Comparison of ENCODE assay signal across 8 cellular contexts in genomic region chr2:112433480-112433879, GRCh38. TPM values are rescaled to one million over a fixed set of nuclear protein-coding genes. Genes with fewer than 3 reads are reported as not detected.
DNase-seq lines count a peak whose midpoint lies in the region; ATAC-seq and TF ChIP-seq lines count a peak whose summit lies in the region.
"Not testable (repeated sequence)": the region's sequence is repeated elsewhere in the genome, so short reads cannot be mapped to it uniquely, and the experiment has no call there.

Gene RGPD8 (minus strand): TSS chr2:112433645. CDS start chr2:112433453, 192 bp downstream.

- DNase-seq in ELF-1 (ENCODE audit: low read depth, low spot score) (peak; percentile 81), HS-27A (ENCODE audit: low read depth) (peak; percentile 75), brain pericyte (ENCODE audit: low read depth, low spot score) (peak; percentile 45), right cardiac atrium (peak; percentile 92 to 95 (median 94)), pons (ENCODE audit: low spot score) (peak; percentile 84), stomach (peak; percentile 92)
- DNase-seq in activated CD4-positive, alpha-beta T cell treated with anti-CD3 and anti-CD28 coated beads for 1 hour: peak; percentile 80

- H3K4me1 ChIP-seq in right cardiac atrium (ENCODE audit: control insufficient read depth, insufficient read depth, low read length): not testable (repeated sequence)
- peaks cover 0 to 16% (median 11%) of the 10 kb centered on the region in 4 donors for H3K4me1 ChIP-seq in stomach

- intact Hi-C loops in right cardiac atrium (cut with DNase I): loop anchor here in 1 of 4 donors (10.0 kb wide), 1 partner anchor 299 kb away; the partner anchor contains the start of gene FBLN7
- intact Hi-C loops in stomach (cut with DNase I; ENCODE audit: low total_unique reads): not testable (repeated sequence)

- H3K36me3 ChIP-seq in stomach: not testable (repeated sequence)

- not testable (repeated sequence) for TF ChIP-seq EP300 in stomach (IDR thresholded peaks at IDR 0.05)

- not testable (repeated sequence) for TF ChIP-seq POLR2A in stomach (IDR thresholded peaks at IDR 0.05)

- peak within 1 kb of the TSS; percentile 64 for H3K27ac ChIP-seq in right cardiac atrium (ENCODE audit: low read length)
- peak within 1 kb of the TSS in 4 of 5 donors; percentile 82 to 91 (median 86) for H3K27ac ChIP-seq in stomach

- TF ChIP-seq CTCF in stomach (IDR thresholded peaks at IDR 0.05): peak in 5 of 7 experiments; percentile 23 to 75 (median 39)

- WGBS in right cardiac atrium: 0% methylated on average over 12 of the region's 26 CpGs
- WGBS in stomach, 5 donors: 0 to 2% (median 1%) methylated on average over 9 to 15 of the region's 26 CpGs

- peak within 1 kb of the TSS; percentile 59 for H3K4me3 ChIP-seq in right cardiac atrium (ENCODE audit: low read length)
- H3K4me3 ChIP-seq in stomach: peak within 1 kb of the TSS; percentile 53 to 65 (median 60)

- H3K27me3 ChIP-seq in right cardiac atrium (ENCODE audit: control insufficient read depth, insufficient read depth): not testable (repeated sequence)
- H3K27me3 ChIP-seq in stomach: peaks cover 0 to 22% (median 0%) of the 10 kb centered on the region in 3 donors

- H3K9me3 ChIP-seq in right cardiac atrium (ENCODE audit: control insufficient read depth, low read length); stomach: not testable (repeated sequence)

- ATAC-seq in GM21717 (IDR thresholded peaks at IDR 0.05; ENCODE audit: unreplicated experiment) (peak; percentile 96), right cardiac atrium (peak; percentile 98 to 99)

RNA-seq across cellular contexts. Expression of gene RGPD8, which starts in this region (rescaled TPM):
- total RNA-seq in right cardiac atrium (10 to 100 TPM in 2 of 4 donors, 1 to 10 TPM in 2; 9.7 to 19.0 (median 11.7) TPM), stomach (10 to 100 TPM in 4 of 5 donors, 1 to 10 TPM in 1; 6.4 to 54.3 (median 22.7) TPM)
- polyA plus RNA-seq in right cardiac atrium (2.2 TPM), stomach (under 1 TPM in 2 of 3 donors, not detected in 1; 0.31 to 0.88 TPM)

Comparison
In these comparisons a context has a peak if more than half of its experiments do, and no peak if none do; other contexts are left out.
1. Peak in every context shown above with its lines: DNase-seq, ATAC-seq, H3K4me3 ChIP-seq and H3K27ac ChIP-seq.